In genomic region chr7:122688385-122688998, GRCh38 we compare ENCODE assay signal across 18 cellular contexts. TPM values are rescaled to one million over a fixed set of nuclear protein-coding genes. Genes with fewer than 3 reads are reported as not detected.
A peak's percentile ranks its signal among the peaks of the same experiment; 100 is the strongest.
DNase-seq lines count a peak whose midpoint lies in the region; ATAC-seq and TF ChIP-seq lines count a peak whose summit lies in the region.
"Had no signal": no experiment of that assay in that cellular context is flagged by ENCODE, and none has a peak within 500 bp of the region (broad histone marks: within the 10 kb centered on the region; RNA-seq: fewer than 3 reads in every experiment).

No MANE protein-coding gene starts in this region.

- no peaks in the 10 kb centered on the region for H3K9me3 ChIP-seq in SK-N-SH
- H3K9me3 ChIP-seq: HAP-1 had no signal

- H3K4me3 ChIP-seq in GM23338 (no peak overlapping the region), SK-N-SH (ENCODE audit: low read depth in 2 of 2, low read length in 1 of 2) (no peak overlapping the region)
- H3K4me3 ChIP-seq: HAP-1 had no signal

- POLR2A ChIA-PET in SK-N-SH (lab: Yijun Ruan, JAX), result no interaction called here

- peak overlapping the region; percentile 91 for H3K27ac Mint-ChIP-seq in GM23338
- H3K27ac Mint-ChIP-seq: T-helper 1 cell treated with Interleukin-12 subunit alpha and Interleukin-12 subunit beta and Interleukin-4 antibody, amounts not matched to agents 30 μg/mL and 1 μg/mL, for 36 hours had no signal

- DNase-seq in COR-L47 (lab: John Stamatoyannopoulos, UW) (peak; percentile 4), GM23338 (ENCODE audit: low spot score) (no peak), SHP77 treated with DMSO at 0.1 percent for 48 hours (lab: John Stamatoyannopoulos, UW) (peak; percentile 62), myocyte (ENCODE audit: low read depth) (peak; percentile 6), SK-N-SH (no peak), kidney glomerular epithelial cell (lab: John Stamatoyannopoulos, UW) (no peak), LoVo (ENCODE audit: low spot score) (no peak)
- DNase-seq: AML-193, GDM1, IMR-90, NCI-H1048, NCI-H1436, NCI-H2029 treated with DMSO at 0.1 percent for 48 hours, NCI-H226, NCI-H524 had no signal

- no peaks in the 10 kb centered on the region for H3K9me2 ChIP-seq in GM23338 (ENCODE audit: insufficient read depth)
- no peaks in the 10 kb centered on the region for H3K9me2 ChIP-seq in SK-N-SH

- H3K27me3 ChIP-seq in GM23338 (ENCODE audit: insufficient read depth), result no peaks in the 10 kb centered on the region
- no peaks in the 10 kb centered on the region for H3K27me3 ChIP-seq in SK-N-SH (ENCODE audit: insufficient read depth)

- TF ChIP-seq EP300 in SK-N-SH (IDR thresholded peaks at IDR 0.05; ENCODE audit: borderline replicate concordance in 1 of 2, low read depth in 1 of 2, low read length in 1 of 2), result no peak

- H3K27ac ChIP-seq in GM23338 (ENCODE audit: low read depth) (no peak overlapping the region), SK-N-SH (ENCODE audit: low read depth in 2 of 2, low read length in 1 of 2) (no peak overlapping the region)
- H3K27ac ChIP-seq: C4-2B had no signal

- H4K20me1 ChIP-seq in GM23338 (replicated peaks; ENCODE audit: insufficient read depth) (no peaks in the 10 kb centered on the region), SK-N-SH (ENCODE audit: insufficient read depth) (no peaks in the 10 kb centered on the region)

- H3K4me3 Mint-ChIP-seq in GM23338, result no peak overlapping the region
- H3K4me3 Mint-ChIP-seq: T-helper 1 cell treated with Interleukin-12 subunit alpha and Interleukin-12 subunit beta and Interleukin-4 antibody, amounts not matched to agents 30 μg/mL and 1 μg/mL, for 36 hours had no signal

- H3K4me1 Mint-ChIP-seq in GM23338, result peaks cover 32% of the 10 kb centered on the region

- no peak overlapping the region for H3K4me2 ChIP-seq in GM23338
- H3K4me2 ChIP-seq in SK-N-SH, result no peak overlapping the region

- no peaks in the 10 kb centered on the region for H3K79me2 ChIP-seq in GM23338 (replicated peaks; ENCODE audit: insufficient read depth)
- H3K79me2 ChIP-seq in SK-N-SH (ENCODE audit: insufficient read depth), result no peaks in the 10 kb centered on the region

- H3K4me1 ChIP-seq in GM23338 (ENCODE audit: insufficient read depth) (peaks cover 28% of the 10 kb centered on the region), SK-N-SH (ENCODE audit: control insufficient read depth in 1 of 2, insufficient read depth in 2 of 2, low read depth in 1 of 2, low read length in 1 of 2) (no peaks in the 10 kb centered on the region)
- H3K4me1 ChIP-seq: HAP-1 had no signal

- CTCF ChIA-PET in SK-N-SH (lab: Yijun Ruan, JAX), result interaction anchor here (1.8 kb wide), 1 partner anchor 11 kb away, joined by 4 read pairs; no protein-coding TSS in a partner anchor

- H3K36me3 ChIP-seq in GM23338 (ENCODE audit: insufficient read depth) (no peaks in the 10 kb centered on the region), SK-N-SH (replicated peaks in 1 of 2; ENCODE audit: control insufficient read depth in 1 of 2, insufficient read depth in 2 of 2, low read length in 1 of 2) (no peaks in the 10 kb centered on the region)
- H3K36me3 ChIP-seq: HAP-1 had no signal

- H2AFZ ChIP-seq in GM23338 (no peak overlapping the region), SK-N-SH (ENCODE audit: low read depth) (no peak overlapping the region)

- H3K27me3 Mint-ChIP-seq in GM23338 (ENCODE audit: insufficient read depth, low read depth, poor library complexity), result peaks cover 4% of the 10 kb centered on the region

- TF ChIP-seq RAD21 in SK-N-SH (IDR thresholded peaks at IDR 0.05; ENCODE audit: low read length), result no peak

- H3K9ac ChIP-seq in SK-N-SH, result no peak overlapping the region

- no peak for ATAC-seq in GM23338

- H3F3A ChIP-seq in GM23338 (replicated peaks; ENCODE audit: low read depth) (no peaks in the 10 kb centered on the region; the same call in 1 of the 2 replicates), SK-N-SH (replicated peaks; ENCODE audit: insufficient read depth) (no peaks in the 10 kb centered on the region)

- peaks cover 17% of the 10 kb centered on the region for H3K36me3 Mint-ChIP-seq in GM23338 (ENCODE audit: low read depth)

- WGBS in SK-N-SH (ENCODE audit: low lambda C conversion rate), result 5% methylated on average over 6 of the region's 6 CpGs

- TF ChIP-seq CTCF in GM23338 (conservative IDR thresholded peaks at IDR 0.05; ENCODE audit: low read depth in 2 of 2) (no peak), SK-N-SH (IDR thresholded peaks at IDR 0.05) (no peak)

- peaks cover 14% of the 10 kb centered on the region for H3K9me3 Mint-ChIP-seq in GM23338

TF ChIP-seq in GM23338, 12 proteins besides CTCF, POLR2A, EP300 and RAD21 (continues in another document):
- TF ChIP-seq POLR2AphosphoS5 (IDR thresholded peaks at IDR 0.05; ENCODE audit: low read depth), result no peak
- TF ChIP-seq ETS1 (IDR thresholded peaks at IDR 0.05), result no peak
- TF ChIP-seq CREB1 (CRISPR knock-in tag; IDR thresholded peaks at IDR 0.05; ENCODE audit: low read depth), result no peak
- TF ChIP-seq ZNF114 (CRISPR knock-in tag; IDR thresholded peaks at IDR 0.05), result no peak
- no peak for TF ChIP-seq ZNF331 (CRISPR knock-in tag; IDR thresholded peaks at IDR 0.05; ENCODE audit: low read depth)
- TF ChIP-seq EZH2phosphoT487 (IDR thresholded peaks at IDR 0.05; ENCODE audit: unreplicated experiment), result no peak

TF ChIP-seq in SK-N-SH, 30 proteins besides CTCF, POLR2A, EP300 and RAD21:
- TF ChIP-seq MEF2A (IDR thresholded peaks at IDR 0.05; ENCODE audit: borderline replicate concordance, low read depth) (no peak), USF2 (IDR thresholded peaks at IDR 0.05; ENCODE audit: borderline replicate concordance, low read depth, low read length) (no peak), MAX (IDR thresholded peaks at IDR 0.05; ENCODE audit: low read depth) (no peak), FOXM1 (IDR thresholded peaks at IDR 0.05; ENCODE audit: low read depth) (no peak)

RNA-seq across cellular contexts. Expression of gene RNF133, which starts 10.4 kb away (rescaled TPM):
- 1.1 and 2.0 TPM in 2 replicates for total RNA-seq in GM23338 (2014; rRNA removed; shearing (Covaris generic))
- polyA plus RNA-seq in GM23338 (2016; fragmentation: Nextera tagmentation; extraction: Ambion mirVana), result not detected in 2 replicates
- total RNA-seq in myocyte, result not detected in 2 replicates
- not detected for polyA plus RNA-seq in myocyte (2012)
- polyA plus RNA-seq in SK-N-SH (2012; rRNA removed), result 0.03 TPM in 1 of 2 replicates, not detected in the other
- polyA plus RNA-seq in SK-N-SH (2012; cell fraction: cytosol; rRNA removed), result not detected in 2 replicates
- polyA plus RNA-seq in SK-N-SH (2012; cell fraction: nucleus; rRNA removed), result not detected in 2 replicates
- total RNA-seq: IMR-90 had no signal
- polyA plus RNA-seq: IMR-90 had no signal

RNA-seq across cellular contexts. Expression of gene RNF148, which starts 14.2 kb away (rescaled TPM):
- total RNA-seq in GM23338 (2014; rRNA removed; shearing (Covaris generic)), result 0.23 and 2.2 TPM in 2 replicates
- polyA plus RNA-seq in GM23338 (2016; fragmentation: Nextera tagmentation; extraction: Ambion mirVana) (not detected in 2 replicates), SK-N-SH (2012; rRNA removed) (not detected in 2 replicates)
- total RNA-seq in myocyte, result not detected in 2 replicates
- polyA plus RNA-seq in myocyte (2012), result not detected
- 0.03 TPM in 1 of 2 replicates, not detected in the other for polyA plus RNA-seq in SK-N-SH (2012; cell fraction: cytosol; rRNA removed)
- not detected in 2 replicates for polyA plus RNA-seq in SK-N-SH (2012; cell fraction: nucleus; rRNA removed)
- total RNA-seq: IMR-90 had no signal
- polyA plus RNA-seq: IMR-90 had no signal

Comparison
In these comparisons a context has a peak if more than half of its experiments do, and no peak if none do; other contexts are left out.
1. DNase-seq: peak in COR-L47 (single experiment), SHP77 treated with DMSO at 0.1 percent for 48 hours (single experiment) and myocyte (single experiment); none in GM23338 (single experiment), SK-N-SH (single experiment), kidney glomerular epithelial cell (single experiment) and LoVo (single experiment).